10 cellular contexts compared by ENCODE assay signal in genomic region chr14:105012171-105012985, GRCh38. TPM values are rescaled to one million over a fixed set of nuclear protein-coding genes. Genes with fewer than 3 reads are reported as not detected.
DNase-seq lines count a peak whose midpoint lies in the region; ATAC-seq, FAIRE-seq and TF ChIP-seq lines count a peak whose summit lies in the region.
"Had no signal": no experiment of that assay in that cellular context is flagged by ENCODE, and none has a peak within 500 bp of the region (broad histone marks: within the 10 kb centered on the region; RNA-seq: fewer than 3 reads in every experiment).

No MANE protein-coding gene starts in this region.

- CTCF ChIA-PET in HCT116 (lab: Charles Lee): no interaction called here

- H3K9me3 Mint-ChIP-seq in memory B cell: no peaks in the 10 kb centered on the region
- H3K9me3 Mint-ChIP-seq: activated CD4-positive, alpha-beta T cell treated with anti-CD3 and anti-CD28 coated beads, Interleukin-2, amount 10 ng/mL, durations not matched to agents 24 days and 14 days had no signal

- H3K36me3 Mint-ChIP-seq in memory B cell: peaks cover 5% of the 10 kb centered on the region

- no peak overlapping the region for H3K27ac ChIP-seq in HCT116 (ENCODE audit: low read depth, low read length)

- DNase-seq in AG09309 (ENCODE audit: low read depth): no peak
- DNase-seq in HCT116 (ENCODE audit: low read depth, low spot score): no peak
- DNase-seq in bronchial epithelial cell (ENCODE audit: low read depth): peak; percentile 30
- DNase-seq in memory B cell (ENCODE audit: low spot score in 2 of 2): peak in 1 of 2 donors; percentile 21
- no peak for DNase-seq in GM03348 (ENCODE audit: low spot score)
- DNase-seq in NCI-H2196 (lab: John Stamatoyannopoulos, UW; ENCODE audit: unreplicated experiment): no peak
- DNase-seq: activated CD4-positive, alpha-beta T cell treated with anti-CD3 and anti-CD28 coated beads, Interleukin-2, amount 10 ng/mL, durations not matched to agents 24 days and 14 days; islet precursor cell had no signal

- H3K9ac ChIP-seq in HCT116 (ENCODE audit: low read length): no peak overlapping the region

- peak; percentile 39; the same call in 1 of the 2 replicates for ATAC-seq in HCT116
- ATAC-seq in memory B cell (ENCODE audit: low read depth): peak; percentile 70
- no peak for ATAC-seq in HG03432 (IDR thresholded peaks at IDR 0.05; ENCODE audit: unreplicated experiment)
- ATAC-seq in GM18511 (IDR thresholded peaks at IDR 0.05; ENCODE audit: unreplicated experiment): no peak

- H3K4me3 ChIP-seq in AG09309 (ENCODE audit: control insufficient read depth, low read depth, low read length): no peak overlapping the region
- H3K4me3 ChIP-seq in HCT116 (replicated peaks in 1 of 2; ENCODE audit: low read depth in 1 of 2, low read length in 2 of 2): no peak overlapping the region
- no peak overlapping the region for H3K4me3 ChIP-seq in bronchial epithelial cell (ENCODE audit: low read depth, low read length)

- H2AFZ ChIP-seq in HCT116 (ENCODE audit: low read depth, low read length, poor library complexity, severe bottlenecking): no peak overlapping the region

- RAD21 ChIA-PET in HCT116 (lab: Charles Lee; ENCODE audit: low non-redundant PET in 1 of 2, low total read pairs in 2 of 2, uncharacterized antibody in 2 of 2, unreplicated experiment in 2 of 2): no interaction called here

- intact Hi-C loops in HCT116 (cut with micrococcal nuclease): no loop called here

- no peaks in the 10 kb centered on the region for H3K9me2 ChIP-seq in HCT116 (ENCODE audit: insufficient read depth)

- H3K4me1 ChIP-seq in HCT116 (ENCODE audit: control insufficient read depth in 1 of 2, insufficient read depth in 2 of 2, low read length in 2 of 2): peaks cover 3 to 6% of the 10 kb centered on the region in 2 experiments; a peak in 2 of 4 replicates

- TF ChIP-seq CTCF in AG09309 (IDR thresholded peaks at IDR 0.05; ENCODE audit: control insufficient read depth, insufficient read depth, low read depth, low read length, missing control alignments): peak; percentile 30
- peak; percentile 16 to 42 (median 33); a peak in 4 of 6 replicates for TF ChIP-seq CTCF in HCT116 (IDR thresholded peaks at IDR 0.05 in 2 of 3, conservative IDR thresholded peaks at IDR 0.05 in 1 of 3; ENCODE audit: borderline replicate concordance in 1 of 3, insufficient read depth in 1 of 3, low read depth in 2 of 3, low read length in 2 of 3)
- TF ChIP-seq CTCF in bronchial epithelial cell (IDR thresholded peaks at IDR 0.05; ENCODE audit: insufficient read depth, low read length, severe bottlenecking): peak; percentile 71

- no peak overlapping the region for H3K27ac Mint-ChIP-seq in memory B cell
- H3K27ac Mint-ChIP-seq: activated CD4-positive, alpha-beta T cell treated with anti-CD3 and anti-CD28 coated beads, Interleukin-2, amount 10 ng/mL, durations not matched to agents 24 days and 14 days had no signal

- peaks cover 90% of the 10 kb centered on the region for H3K79me2 ChIP-seq in HCT116 (ENCODE audit: insufficient read depth, low read length)

- H3K9me3 ChIP-seq in HCT116 (ENCODE audit: control insufficient read depth in 1 of 2, insufficient read depth in 1 of 2, low read depth in 1 of 2, low read length in 2 of 2): no peaks in the 10 kb centered on the region

- no peaks in the 10 kb centered on the region for H3K27me3 Mint-ChIP-seq in memory B cell
- H3K27me3 Mint-ChIP-seq: activated CD4-positive, alpha-beta T cell treated with anti-CD3 and anti-CD28 coated beads, Interleukin-2, amount 10 ng/mL, durations not matched to agents 24 days and 14 days had no signal

- no peaks in the 10 kb centered on the region for H3K27me3 ChIP-seq in HCT116 (ENCODE audit: insufficient read depth, low read length)
- no peaks in the 10 kb centered on the region for H3K27me3 ChIP-seq in bronchial epithelial cell (ENCODE audit: control insufficient read depth, insufficient read depth, low read length)

- H3K4me3 Mint-ChIP-seq in memory B cell: no peak overlapping the region
- H3K4me3 Mint-ChIP-seq: activated CD4-positive, alpha-beta T cell treated with anti-CD3 and anti-CD28 coated beads, Interleukin-2, amount 10 ng/mL, durations not matched to agents 24 days and 14 days had no signal

- peaks cover 40% of the 10 kb centered on the region for H3K4me1 Mint-ChIP-seq in memory B cell

- H3K36me3 ChIP-seq in HCT116 (ENCODE audit: control insufficient read depth in 1 of 2, insufficient read depth in 2 of 2, low read length in 2 of 2) (peaks cover 29 to 38% of the 10 kb centered on the region in 2 experiments), bronchial epithelial cell (ENCODE audit: control insufficient read depth, insufficient read depth, low read length) (peaks cover 16% of the 10 kb centered on the region)

- H3K4me2 ChIP-seq in HCT116 (ENCODE audit: low read length): no peak overlapping the region

- BruUV-seq in HCT116 (replicated peaks; lab: Mats Ljungman, UMichigan): no TSS peak

- no peak for TF ChIP-seq POLR2A in HCT116 (IDR thresholded peaks at IDR 0.05; ENCODE audit: borderline replicate concordance, extremely low read depth, insufficient read depth, insufficient read length)

- H4K20me1 ChIP-seq in HCT116 (ENCODE audit: insufficient read depth): peaks cover 32% of the 10 kb centered on the region; the same call in 1 of the 2 replicates

- POLR2A ChIA-PET in HCT116 (lab: Charles Lee): interaction anchor here (1.4 kb wide), 1 partner anchor 9 kb away, joined by 3 read pairs; the partner anchor contains the start of gene CDCA4

- TF ChIP-seq RAD21 in HCT116 (IDR thresholded peaks at IDR 0.05; ENCODE audit: low read depth): no peak; the same call in 1 of the 2 replicates

- FAIRE-seq in bronchial epithelial cell (lab: Jason Lieb, UNC): peak; percentile 68

TF ChIP-seq in HCT116, 20 proteins besides CTCF, POLR2A, EP300 and RAD21 (continues in another document):
- TF ChIP-seq EGR1 (IDR thresholded peaks at IDR 0.05; ENCODE audit: low read depth) (no peak), JUND (IDR thresholded peaks at IDR 0.05) (no peak), FOSL1 (IDR thresholded peaks at IDR 0.05; ENCODE audit: low read depth) (no peak), ZFX (IDR thresholded peaks at IDR 0.05) (no peak), ZNF274 (IDR thresholded peaks at IDR 0.05; ENCODE audit: low read depth, low read length) (no peak), TCF7L2 (IDR thresholded peaks at IDR 0.05; ENCODE audit: borderline replicate concordance, extremely low read depth, insufficient read depth, insufficient read length) (no peak), SIN3A (IDR thresholded peaks at IDR 0.05; ENCODE audit: low read depth) (no peak), ELF1 (IDR thresholded peaks at IDR 0.05; ENCODE audit: borderline replicate concordance, low read depth) (no peak), YY1 (IDR thresholded peaks at IDR 0.05; ENCODE audit: extremely low read depth, insufficient replicate concordance, low read depth, low read length) (no peak), POLR2AphosphoS5 (IDR thresholded peaks at IDR 0.05; ENCODE audit: low read depth, low read length) (no peak), MAX (IDR thresholded peaks at IDR 0.05) (no peak), EZH2 (IDR thresholded peaks at IDR 0.05) (no peak)
- TF ChIP-seq, protein P1, sequence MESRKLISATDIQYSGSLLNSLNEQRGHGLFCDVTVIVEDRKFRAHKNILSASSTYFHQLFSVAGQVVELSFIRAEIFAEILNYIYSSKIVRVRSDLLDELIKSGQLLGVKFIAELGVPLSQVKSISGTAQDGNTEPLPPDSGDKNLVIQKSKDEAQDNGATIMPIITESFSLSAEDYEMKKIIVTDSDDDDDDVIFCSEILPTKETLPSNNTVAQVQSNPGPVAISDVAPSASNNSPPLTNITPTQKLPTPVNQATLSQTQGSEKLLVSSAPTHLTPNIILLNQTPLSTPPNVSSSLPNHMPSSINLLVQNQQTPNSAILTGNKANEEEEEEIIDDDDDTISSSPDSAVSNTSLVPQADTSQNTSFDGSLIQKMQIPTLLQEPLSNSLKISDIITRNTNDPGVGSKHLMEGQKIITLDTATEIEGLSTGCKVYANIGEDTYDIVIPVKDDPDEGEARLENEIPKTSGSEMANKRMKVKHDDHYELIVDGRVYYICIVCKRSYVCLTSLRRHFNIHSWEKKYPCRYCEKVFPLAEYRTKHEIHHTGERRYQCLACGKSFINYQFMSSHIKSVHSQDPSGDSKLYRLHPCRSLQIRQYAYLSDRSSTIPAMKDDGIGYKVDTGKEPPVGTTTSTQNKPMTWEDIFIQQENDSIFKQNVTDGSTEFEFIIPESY (IDR thresholded peaks at IDR 0.05; ENCODE audit: extremely low read depth, insufficient replicate concordance, low read length): no peak
- TF ChIP-seq, protein P2, sequence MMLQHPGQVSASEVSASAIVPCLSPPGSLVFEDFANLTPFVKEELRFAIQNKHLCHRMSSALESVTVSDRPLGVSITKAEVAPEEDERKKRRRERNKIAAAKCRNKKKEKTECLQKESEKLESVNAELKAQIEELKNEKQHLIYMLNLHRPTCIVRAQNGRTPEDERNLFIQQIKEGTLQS (IDR thresholded peaks at IDR 0.05): no peak

RNA-seq across cellular contexts. Expression of gene CDCA4, which starts 8.5 kb away (rescaled TPM):
- total RNA-seq in HCT116 (2021; ENCODE audit: unreplicated experiment) (62.4 TPM), bronchial epithelial cell (35.5 and 50.8 TPM in 2 replicates)
- polyA plus RNA-seq in HCT116 (2012): 54.1 and 55.1 TPM in 2 replicates

RNA-seq across cellular contexts. Expression of gene CLBA1, which starts 26.8 kb away (rescaled TPM):
- total RNA-seq in HCT116 (2021; ENCODE audit: unreplicated experiment) (14.8 TPM), bronchial epithelial cell (8.4 and 14.1 TPM in 2 replicates)
- polyA plus RNA-seq in HCT116 (2012): 10.6 and 11.2 TPM in 2 replicates

RNA-seq across cellular contexts. Expression of gene AHNAK2, which starts 34.2 kb away (rescaled TPM):
- total RNA-seq in HCT116 (2021; ENCODE audit: unreplicated experiment): 45.0 TPM
- 37.0 and 46.7 TPM in 2 replicates for polyA plus RNA-seq in HCT116 (2012)
- 367 and 620 TPM in 2 replicates for total RNA-seq in bronchial epithelial cell

RNA-seq across cellular contexts. Expression of gene GPR132, which starts 52.9 kb away (rescaled TPM):
- total RNA-seq in HCT116 (2021; ENCODE audit: unreplicated experiment): 0.10 TPM
- polyA plus RNA-seq in HCT116 (2012): 0.03 TPM in 1 of 2 replicates, not detected in the other
- total RNA-seq in bronchial epithelial cell: 0.13 TPM in 1 of 2 replicates, not detected in the other

Comparison
In these comparisons a context has a peak if more than half of its experiments do, and no peak if none do; other contexts are left out.
1. ATAC-seq: peak in HCT116 (single experiment) and memory B cell (single experiment); none in HG03432 (single experiment) and GM18511 (single experiment).
2. Peak in every context shown above with its lines, with median percentiles within 50 percentile points of each other: CTCF ChIP-seq.